8 cellular contexts compared by ENCODE assay signal in the genomic region with DNA sequence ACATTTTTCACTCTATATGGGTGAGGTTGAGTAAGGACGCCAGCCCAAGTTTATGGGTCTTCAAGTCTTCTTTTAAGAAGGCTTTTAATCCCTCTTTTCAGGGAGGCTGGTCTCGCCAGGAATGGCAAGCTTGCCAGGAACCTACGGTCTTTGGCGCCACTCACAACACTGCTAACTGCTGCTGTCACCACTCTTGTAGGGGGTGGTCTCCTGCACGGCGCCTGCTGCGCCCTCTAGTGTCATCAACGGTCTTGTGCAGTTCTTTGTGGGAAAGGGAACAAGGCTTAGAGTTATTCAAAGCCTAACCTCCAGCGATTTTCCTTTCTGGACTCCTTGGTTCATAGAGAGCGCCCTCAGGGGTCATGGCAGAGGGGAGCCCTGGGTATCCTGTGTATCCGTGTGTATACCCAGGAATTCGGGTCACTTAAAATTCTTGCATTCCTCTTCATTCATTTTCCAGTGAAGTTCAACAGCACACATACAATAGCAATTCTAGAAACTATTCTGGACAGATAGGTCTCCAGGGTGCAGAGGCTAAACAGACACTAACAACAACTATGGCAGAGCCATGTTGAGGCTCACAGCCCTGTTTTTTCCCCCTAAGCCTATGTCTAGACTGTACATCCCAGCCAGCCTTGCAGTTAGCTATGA.
DNase-seq lines count a peak whose midpoint lies in the region; ATAC-seq, FAIRE-seq and TF ChIP-seq lines count a peak whose summit lies in the region.

No MANE protein-coding gene starts in this region.

- ATAC-seq in GM21447 (IDR thresholded peaks at IDR 0.05; ENCODE audit: unreplicated experiment) (peak; percentile 95), Panc1 (no peak)
- no peak for ATAC-seq in activated CD4-positive, CD25-positive, alpha-beta regulatory T cell treated with anti-CD3 and anti-CD28 coated beads, Interleukin-2, amount 50 U/mL, for 24 hours

- no peaks in the 10 kb centered on the region for H3K9me1 ChIP-seq in endothelial cell of umbilical vein (replicated peaks; ENCODE audit: control insufficient read depth, extremely low read depth, insufficient read depth, low read length)

- H3K4me1 ChIP-seq in Panc1 (ENCODE audit: control insufficient read depth, insufficient read depth, low read length) (no peaks in the 10 kb centered on the region), endothelial cell of umbilical vein (ENCODE audit: control insufficient read depth, extremely low read depth, insufficient read depth, low read length) (no peaks in the 10 kb centered on the region), osteoblast (ENCODE audit: insufficient read depth, low read length) (no peaks in the 10 kb centered on the region)

- no peak for TF ChIP-seq POLR2A in endothelial cell of umbilical vein (IDR thresholded peaks at IDR 0.05; ENCODE audit: low read depth, low read length)

- H3K9me3 ChIP-seq in Panc1 (ENCODE audit: control insufficient read depth, insufficient read depth, low read depth, low read length) (peaks cover 5% of the 10 kb centered on the region; the same call in 1 of the 2 replicates), endothelial cell of umbilical vein (replicated peaks; ENCODE audit: control insufficient read depth, insufficient read depth, low read length) (no peaks in the 10 kb centered on the region), osteoblast (ENCODE audit: low read depth, low read length) (no peaks in the 10 kb centered on the region)

- H2AFZ ChIP-seq in endothelial cell of umbilical vein (ENCODE audit: low read depth, low read length) (no peak overlapping the region), osteoblast (ENCODE audit: low read length) (no peak overlapping the region)

- no peak overlapping the region for H3K4me3 Mint-ChIP-seq in activated CD4-positive, alpha-beta T cell treated with anti-CD3 and anti-CD28 coated beads, Interleukin-2, amount 10 ng/mL, durations not matched to agents 24 days and 14 days

- H4K20me1 ChIP-seq in endothelial cell of umbilical vein (replicated peaks; ENCODE audit: control insufficient read depth, extremely low read depth, insufficient read depth, low read length) (no peaks in the 10 kb centered on the region), osteoblast (ENCODE audit: insufficient read depth, low read length) (no peaks in the 10 kb centered on the region)

- FAIRE-seq in endothelial cell of umbilical vein (lab: Jason Lieb, UNC) = peak; percentile 42

- peak; percentile 66 for TF ChIP-seq CTCF in Panc1 (IDR thresholded peaks at IDR 0.05)
- peak; percentile 87 to 90 for TF ChIP-seq CTCF in endothelial cell of umbilical vein (IDR thresholded peaks at IDR 0.05; ENCODE audit: extremely low read depth in 1 of 2, insufficient read depth in 1 of 2, low read depth in 1 of 2, low read length in 2 of 2)
- TF ChIP-seq CTCF in osteoblast (IDR thresholded peaks at IDR 0.05; ENCODE audit: extremely low read depth, low read depth, low read length) = peak; percentile 85

- H3K36me3 ChIP-seq in Panc1 (ENCODE audit: control insufficient read depth, insufficient read depth, low read length) (no peaks in the 10 kb centered on the region), endothelial cell of umbilical vein (ENCODE audit: control insufficient read depth in 2 of 2, extremely low read depth in 1 of 2, insufficient read depth in 2 of 2, low read length in 2 of 2) (no peaks in the 10 kb centered on the region), osteoblast (ENCODE audit: insufficient read depth, low read length) (no peaks in the 10 kb centered on the region)

- dilution Hi-C loops in endothelial cell of umbilical vein (cut with MboI; ENCODE audit: extremely low pct_ligation_motif_present, low sequenced_read_pairs) = no loop called here

- no peak overlapping the region for H3K4me3 ChIP-seq in Panc1 (ENCODE audit: low read depth in 2 of 2, low read length in 2 of 2)
- no peak overlapping the region for H3K4me3 ChIP-seq in endothelial cell of umbilical vein (replicated peaks in 1 of 3; ENCODE audit: insufficient read depth in 1 of 3, low read depth in 1 of 3, low read length in 3 of 3)
- H3K4me3 ChIP-seq in osteoblast (ENCODE audit: insufficient read depth, low read length) = no peak overlapping the region

- no peak overlapping the region for H3K9ac ChIP-seq in endothelial cell of umbilical vein (replicated peaks; ENCODE audit: extremely low read depth, insufficient read depth, low read length)

- H3K27ac ChIP-seq in Panc1 (ENCODE audit: low read length) (no peak overlapping the region), endothelial cell of umbilical vein (ENCODE audit: insufficient read depth, low read depth, low read length) (no peak overlapping the region), osteoblast (ENCODE audit: low read depth, low read length) (no peak overlapping the region)

- no peaks in the 10 kb centered on the region for H3K9me3 Mint-ChIP-seq in activated CD4-positive, alpha-beta T cell treated with anti-CD3 and anti-CD28 coated beads, Interleukin-2, amount 10 ng/mL, durations not matched to agents 24 days and 14 days

- H3K79me2 ChIP-seq in endothelial cell of umbilical vein (ENCODE audit: control insufficient read depth, insufficient read depth, low read length) (no peaks in the 10 kb centered on the region), osteoblast (ENCODE audit: insufficient read depth, low read length) (no peaks in the 10 kb centered on the region)

- in situ Hi-C loops in Panc1 (cut with HindIII; ENCODE audit: low pct_unique_long_range_greater_than_20kb, low sequenced_read_pairs) = no loop called here

- no TSS peak for BruUV-seq in Panc1 (replicated peaks; lab: Mats Ljungman, UMichigan)
- BruUV-seq in endothelial cell of umbilical vein (replicated peaks; lab: Mats Ljungman, UMichigan) = no TSS peak

- no peaks in the 10 kb centered on the region for H3K27me3 ChIP-seq in Panc1 (ENCODE audit: control insufficient read depth, insufficient read depth, low read length)
- H3K27me3 ChIP-seq in endothelial cell of umbilical vein (ENCODE audit: control insufficient read depth in 2 of 2, insufficient read depth in 2 of 2, low read length in 2 of 2) = no peaks in the 10 kb centered on the region
- no peaks in the 10 kb centered on the region for H3K27me3 ChIP-seq in osteoblast (ENCODE audit: insufficient read depth, low read length)

- H3K27me3 Mint-ChIP-seq in activated CD4-positive, alpha-beta T cell treated with anti-CD3 and anti-CD28 coated beads, Interleukin-2, amount 10 ng/mL, durations not matched to agents 24 days and 14 days = peaks cover 2% of the 10 kb centered on the region

- CTCF ChIA-PET in Panc1 (lab: Charles Lee) = no interaction called here
- CTCF ChIA-PET in endothelial cell of umbilical vein (lab: Charles Lee) = interaction anchor here (1.0 to 5.4 kb wide), 6 partner anchors 12 to 538 kb away, joined by 3 to 58 read pairs (median 9); no protein-coding TSS in a partner anchor

- H3K36me3 Mint-ChIP-seq in activated CD4-positive, alpha-beta T cell treated with anti-CD3 and anti-CD28 coated beads, Interleukin-2, amount 10 ng/mL, durations not matched to agents 24 days and 14 days (ENCODE audit: low read depth) = no peaks in the 10 kb centered on the region

- POLR2A ChIA-PET in Panc1 (lab: Charles Lee) = no interaction called here
- POLR2A ChIA-PET in endothelial cell of umbilical vein (lab: Charles Lee) = no interaction called here

- no peaks in the 10 kb centered on the region for H3K4me1 Mint-ChIP-seq in activated CD4-positive, alpha-beta T cell treated with anti-CD3 and anti-CD28 coated beads, Interleukin-2, amount 10 ng/mL, durations not matched to agents 24 days and 14 days

- intact Hi-C loops in activated CD4-positive, alpha-beta T cell treated with anti-CD3 and anti-CD28 coated beads, Interleukin-2, amount 10 ng/mL, durations not matched to agents 24 days and 14 days (cut with micrococcal nuclease) = no loop called here
- intact Hi-C loops in Panc1 (cut with micrococcal nuclease; ENCODE audit: unreplicated experiment) = no loop called here
- intact Hi-C loops in endothelial cell of umbilical vein (cut with micrococcal nuclease) = loop anchor here (1.0 to 10.0 kb wide), 5 partner anchors 114 to 723 kb away; no protein-coding TSS in a partner anchor

- H3K27ac Mint-ChIP-seq in activated CD4-positive, alpha-beta T cell treated with anti-CD3 and anti-CD28 coated beads, Interleukin-2, amount 10 ng/mL, durations not matched to agents 24 days and 14 days = no peak overlapping the region

- H3K4me2 ChIP-seq in endothelial cell of umbilical vein (ENCODE audit: insufficient read depth, low read length) (no peak overlapping the region), osteoblast (ENCODE audit: insufficient read depth, low read length) (no peak overlapping the region)

- peak; percentile 68 for DNase-seq in activated CD4-positive, alpha-beta T cell treated with anti-CD3 and anti-CD28 coated beads, Interleukin-2, amount 10 ng/mL, durations not matched to agents 24 days and 14 days
- DNase-seq in activated CD4-positive, alpha-beta T cell treated with anti-CD3 and anti-CD28 coated beads for 1 hour = no peak
- peak; percentile 49 for DNase-seq in HPDE6-E6E7 (ENCODE audit: extremely low spot score)
- peak; percentile 17 for DNase-seq in Panc1 (ENCODE audit: low read depth, low spot score)
- DNase-seq in endothelial cell of umbilical vein (ENCODE audit: low read depth, low spot score) = peak; percentile 70
- no peak for DNase-seq in osteoblast (ENCODE audit: insufficient read length, low spot score, missing footprints)

TF ChIP-seq in endothelial cell of umbilical vein, 7 proteins besides CTCF, POLR2A, EP300 and RAD21:
- no peak for TF ChIP-seq GATA2 (IDR thresholded peaks at IDR 0.05; ENCODE audit: insufficient read depth, insufficient read length, low read depth, low read length)
- TF ChIP-seq MYC (IDR thresholded peaks at IDR 0.05; ENCODE audit: low read depth, low read length) = no peak
- TF ChIP-seq EZH2 (IDR thresholded peaks at IDR 0.05; ENCODE audit: borderline replicate concordance, low read depth, low read length, severe bottlenecking) = no peak
- TF ChIP-seq JUN (IDR thresholded peaks at IDR 0.05; ENCODE audit: borderline replicate concordance, insufficient read depth, insufficient read length, low read depth) = no peak
- TF ChIP-seq FOS (IDR thresholded peaks at IDR 0.05; ENCODE audit: borderline replicate concordance, insufficient read depth, low read length) = no peak
- TF ChIP-seq, protein P1, sequence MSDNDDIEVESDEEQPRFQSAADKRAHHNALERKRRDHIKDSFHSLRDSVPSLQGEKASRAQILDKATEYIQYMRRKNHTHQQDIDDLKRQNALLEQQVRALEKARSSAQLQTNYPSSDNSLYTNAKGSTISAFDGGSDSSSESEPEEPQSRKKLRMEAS (IDR thresholded peaks at IDR 0.05; ENCODE audit: insufficient read depth, insufficient read length) = no peak
- TF ChIP-seq POLR2AphosphoS5 (IDR thresholded peaks at IDR 0.05; ENCODE audit: insufficient read depth, low read depth, low read length) = no peak

Comparison
In these comparisons a context has a peak if more than half of its experiments do, and no peak if none do; other contexts are left out.
1. DNase-seq: peak in activated CD4-positive, alpha-beta T cell treated with anti-CD3 and anti-CD28 coated beads, Interleukin-2, amount 10 ng/mL, durations not matched to agents 24 days and 14 days (single experiment), HPDE6-E6E7 (single experiment), Panc1 (single experiment) and endothelial cell of umbilical vein (single experiment); none in activated CD4-positive, alpha-beta T cell treated with anti-CD3 and anti-CD28 coated beads for 1 hour (single experiment) and osteoblast (single experiment).
2. Peak in every context shown above with its lines, with median percentiles within 50 percentile points of each other: CTCF ChIP-seq.